ENCODE assay signal across 17 cellular contexts in the genomic region with DNA sequence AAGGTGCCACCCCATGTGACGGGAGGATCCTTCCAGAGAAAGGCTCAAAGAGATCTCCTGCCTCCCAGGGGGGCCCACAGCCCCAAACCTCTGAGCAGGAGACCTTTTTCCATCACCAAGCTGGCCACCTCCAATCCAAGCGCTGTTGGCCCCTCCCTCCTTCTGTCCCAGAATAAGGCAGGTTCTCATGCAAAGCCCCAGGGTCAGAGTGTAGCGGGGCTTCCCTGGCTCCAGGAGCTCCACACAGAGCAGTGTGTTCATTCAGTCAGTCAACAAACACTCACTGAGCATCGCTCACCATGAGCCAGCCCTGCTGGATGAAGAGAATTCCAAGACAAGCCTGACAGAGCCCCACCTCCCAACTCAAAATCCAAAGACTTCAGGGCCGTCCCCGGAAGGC. TPM values are rescaled to one million over a fixed set of nuclear protein-coding genes. Genes with fewer than 3 reads are reported as not detected.
DNase-seq lines count a peak whose midpoint lies in the region; ATAC-seq and TF ChIP-seq lines count a peak whose summit lies in the region.
"Had no signal": no experiment of that assay in that cellular context is flagged by ENCODE, and none has a peak within 500 bp of the region (broad histone marks: within the 10 kb centered on the region; RNA-seq: fewer than 3 reads in every experiment).

No MANE protein-coding gene starts in this region.

- no peak overlapping the region for H2BK12ac ChIP-seq in trophoblast cell (ENCODE audit: low read length)

- H2AK5ac ChIP-seq in trophoblast cell (ENCODE audit: low read length) = no peak overlapping the region
- no peak overlapping the region for H2AK5ac ChIP-seq in mesendoderm (ENCODE audit: low read length)

- no peaks in the 10 kb centered on the region for H3K27me3 Mint-ChIP-seq in activated T-helper 17 cell treated with anti-CD3 and anti-CD28 coated beads, Interleukin-2, amount 50 U/mL, for 72 hours
- H3K27me3 Mint-ChIP-seq: CD8-positive, alpha-beta memory T cell had no signal

- H3K9me3 ChIP-seq in gastroesophageal sphincter (no peaks in the 10 kb centered on the region), trophoblast cell (ENCODE audit: insufficient read depth, low read depth, low read length) (no peaks in the 10 kb centered on the region)

- no peak overlapping the region for H4K12ac ChIP-seq in trophoblast cell (ENCODE audit: low read depth, low read length)

- no peaks in the 10 kb centered on the region for H3K79me1 ChIP-seq in trophoblast cell (ENCODE audit: low read length)
- H3K79me1 ChIP-seq in mesendoderm (ENCODE audit: low read length) = peaks cover 16% of the 10 kb centered on the region

- H3K79me2 ChIP-seq in trophoblast cell (ENCODE audit: control insufficient read depth, insufficient read depth, low read length, poor library complexity) (peaks cover 8% of the 10 kb centered on the region), mesendoderm (ENCODE audit: control insufficient read depth, insufficient read depth, low read length) (peaks cover 15% of the 10 kb centered on the region)

- peaks cover 0 to 47% of the 10 kb centered on the region in 2 donors for H3K36me3 ChIP-seq in gastroesophageal sphincter
- peaks cover 37 to 42% of the 10 kb centered on the region in 2 experiments for H3K36me3 ChIP-seq in trophoblast cell (ENCODE audit: control insufficient read depth in 1 of 2, insufficient read depth in 2 of 2, low read length in 2 of 2)
- no peaks in the 10 kb centered on the region for H3K36me3 ChIP-seq in mesendoderm (ENCODE audit: control insufficient read depth, insufficient read depth, low read length)

- no peak for TF ChIP-seq CTCF in gastroesophageal sphincter (IDR thresholded peaks at IDR 0.05)

- H4K8ac ChIP-seq in trophoblast cell (ENCODE audit: low read depth, low read length) (no peak overlapping the region), mesendoderm (ENCODE audit: low read depth, low read length) (no peak overlapping the region)

- no peak overlapping the region for H4K91ac ChIP-seq in trophoblast cell (ENCODE audit: low read depth, low read length)

- H3K9ac ChIP-seq in trophoblast cell (ENCODE audit: low read length) (no peak overlapping the region), mesendoderm (ENCODE audit: low read length) (no peak overlapping the region)

- H3K4me1 ChIP-seq in gastroesophageal sphincter = peaks cover 4 to 82% (median 46%) of the 10 kb centered on the region in 3 donors
- H3K4me1 ChIP-seq in trophoblast cell (ENCODE audit: control insufficient read depth in 1 of 2, insufficient read depth in 2 of 2, low read length in 2 of 2) = no peaks in the 10 kb centered on the region
- H3K4me1 ChIP-seq in mesendoderm (ENCODE audit: control insufficient read depth, low read depth, low read length) = no peaks in the 10 kb centered on the region

- no peak overlapping the region for H3K56ac ChIP-seq in mesendoderm (ENCODE audit: low read length)

- no peak overlapping the region for H2AFZ ChIP-seq in trophoblast cell (ENCODE audit: insufficient read depth, low read length, poor library complexity)

- peak overlapping the region; percentile 39 for H3K18ac ChIP-seq in trophoblast cell (ENCODE audit: low read length)
- no peak overlapping the region for H3K18ac ChIP-seq in mesendoderm (ENCODE audit: low read length)

- no peak overlapping the region for H3K23ac ChIP-seq in trophoblast cell (ENCODE audit: low read length)
- no peak overlapping the region for H3K23ac ChIP-seq in mesendoderm (ENCODE audit: low read length)

- H4K5ac ChIP-seq in mesendoderm (ENCODE audit: low read length) = no peak overlapping the region

- H3K36me3 Mint-ChIP-seq in activated T-helper 17 cell treated with anti-CD3 and anti-CD28 coated beads, Interleukin-2, amount 50 U/mL, for 72 hours (ENCODE audit: low read depth) = peaks cover 42% of the 10 kb centered on the region

- H3K4me3 Mint-ChIP-seq in activated T-helper 17 cell treated with anti-CD3 and anti-CD28 coated beads, Interleukin-2, amount 50 U/mL, for 72 hours = no peak overlapping the region

- no peak overlapping the region for H3K14ac ChIP-seq in trophoblast cell (ENCODE audit: low read length)

- H3K4me3 ChIP-seq in gastroesophageal sphincter (no peak overlapping the region), trophoblast cell (ENCODE audit: low read depth, low read length) (no peak overlapping the region), mesendoderm (ENCODE audit: low read length) (no peak overlapping the region)

- no peaks in the 10 kb centered on the region for H3K27me3 ChIP-seq in gastroesophageal sphincter
- no peaks in the 10 kb centered on the region for H3K27me3 ChIP-seq in trophoblast cell (ENCODE audit: insufficient read depth, low read length)
- H3K27me3 ChIP-seq in mesendoderm (ENCODE audit: insufficient read depth, low read length, poor library complexity) = no peaks in the 10 kb centered on the region

- no peaks in the 10 kb centered on the region for H3K9me3 Mint-ChIP-seq in activated T-helper 17 cell treated with anti-CD3 and anti-CD28 coated beads, Interleukin-2, amount 50 U/mL, for 72 hours
- H3K9me3 Mint-ChIP-seq: CD8-positive, alpha-beta memory T cell had no signal

- no peak overlapping the region for H3K4me2 ChIP-seq in trophoblast cell (ENCODE audit: low read length)
- H3K4me2 ChIP-seq in mesendoderm (ENCODE audit: low read length) = no peak overlapping the region

- H3K27ac ChIP-seq in gastroesophageal sphincter = peak overlapping the region in 3 of 4 donors; percentile 37 to 62 (median 58)
- H3K27ac ChIP-seq in trophoblast cell (ENCODE audit: low read depth, low read length) = no peak overlapping the region
- no peak overlapping the region for H3K27ac ChIP-seq in mesendoderm (ENCODE audit: low read depth, low read length)

- peak overlapping the region; percentile 46 for H3K27ac Mint-ChIP-seq in activated T-helper 17 cell treated with anti-CD3 and anti-CD28 coated beads, Interleukin-2, amount 50 U/mL, for 72 hours

- no peak overlapping the region for H2BK5ac ChIP-seq in trophoblast cell (ENCODE audit: low read depth, low read length, poor library complexity)
- no peak overlapping the region for H2BK5ac ChIP-seq in mesendoderm (ENCODE audit: low read length)

- H3K4ac ChIP-seq in trophoblast cell (ENCODE audit: low read depth, low read length) (peak overlapping the region; percentile 69), mesendoderm (ENCODE audit: low read depth, low read length) (no peak overlapping the region)

- H2BK15ac ChIP-seq in mesendoderm (replicated peaks; ENCODE audit: low read depth) = no peak overlapping the region

- TF ChIP-seq EP300 in gastroesophageal sphincter (IDR thresholded peaks at IDR 0.05) = no peak

- no peak for TF ChIP-seq POLR2A in gastroesophageal sphincter (IDR thresholded peaks at IDR 0.05)

- DNase-seq in D341Med (ENCODE audit: low spot score) (peak; percentile 12), trophoblast cell (no peak), mesendoderm (no peak), left lobe of liver (ENCODE audit: low spot score) (no peak)
- DNase-seq: C1 segment of cervical spinal cord; CD8-positive, alpha-beta memory T cell; DMS79 treated with DMSO at 0.1 percent for 48 hours; KBM-7; NCI-H1105 treated with DMSO at 0.1 percent for 48 hours; NCI-H1694; NCI-H2107; NCI-H510A; NCI-H748 treated with DMSO at 0.1 percent for 48 hours; Right ventricle myocardium superior had no signal

- ATAC-seq in activated T-helper 17 cell treated with anti-CD3 and anti-CD28 coated beads, Interleukin-2, amount 50 U/mL, for 72 hours (replicated peaks) = no peak
- ATAC-seq in gastroesophageal sphincter (no peak), HG02623 (IDR thresholded peaks at IDR 0.05; ENCODE audit: unreplicated experiment) (no peak), left lobe of liver (no peak)

- H2BK120ac ChIP-seq in trophoblast cell (ENCODE audit: insufficient read depth, low read length, poor library complexity) = no peak overlapping the region
- no peak overlapping the region for H2BK120ac ChIP-seq in mesendoderm (ENCODE audit: low read depth, low read length)

- WGBS in gastroesophageal sphincter (ENCODE audit: low coverage in 1 of 2), 2 donors = 40% methylated on average over 1 of the region's 6 CpGs; no CpG with 5 or more reads in 1 of the 2 donors
- WGBS in trophoblast cell (ENCODE audit: extremely low coverage, insufficient coverage, insufficient read length) = no CpG with 5 or more reads among the region's 6 CpGs
- WGBS in mesendoderm (ENCODE audit: extremely low coverage, insufficient coverage, low lambda C conversion rate) = no CpG with 5 or more reads among the region's 6 CpGs

- peaks cover 8% of the 10 kb centered on the region for H3K4me1 Mint-ChIP-seq in activated T-helper 17 cell treated with anti-CD3 and anti-CD28 coated beads, Interleukin-2, amount 50 U/mL, for 72 hours

RNA-seq across cellular contexts. Expression of a gene that starts 39.0 kb away (rescaled TPM):
- 10 to 100 TPM; 46.3 to 49.2 TPM for total RNA-seq in activated T-helper 17 cell treated with anti-CD3 and anti-CD28 coated beads, Interleukin-2, amount 50 U/mL, for 72 hours
- total RNA-seq in gastroesophageal sphincter = 100 to 1,000 TPM in 3 of 4 donors, 10 to 100 TPM in 1; 87.6 to 218 (median 124) TPM
- polyA plus RNA-seq in trophoblast cell (2013) = 39.0 and 39.9 TPM in 2 replicates
- 23.2 TPM for polyA plus RNA-seq in mesendoderm (2013, experiment 1 of 2)
- 22.9 TPM for polyA plus RNA-seq in mesendoderm (2013, experiment 2 of 2)
- 35.4 TPM for total RNA-seq in left lobe of liver

Comparison
In these comparisons a context has a peak if more than half of its experiments do, and no peak if none do; other contexts are left out.
1. H3K27ac ChIP-seq: peak in gastroesophageal sphincter (3 of 4); none in trophoblast cell (single experiment) and mesendoderm (single experiment).